In the genomic region with DNA sequence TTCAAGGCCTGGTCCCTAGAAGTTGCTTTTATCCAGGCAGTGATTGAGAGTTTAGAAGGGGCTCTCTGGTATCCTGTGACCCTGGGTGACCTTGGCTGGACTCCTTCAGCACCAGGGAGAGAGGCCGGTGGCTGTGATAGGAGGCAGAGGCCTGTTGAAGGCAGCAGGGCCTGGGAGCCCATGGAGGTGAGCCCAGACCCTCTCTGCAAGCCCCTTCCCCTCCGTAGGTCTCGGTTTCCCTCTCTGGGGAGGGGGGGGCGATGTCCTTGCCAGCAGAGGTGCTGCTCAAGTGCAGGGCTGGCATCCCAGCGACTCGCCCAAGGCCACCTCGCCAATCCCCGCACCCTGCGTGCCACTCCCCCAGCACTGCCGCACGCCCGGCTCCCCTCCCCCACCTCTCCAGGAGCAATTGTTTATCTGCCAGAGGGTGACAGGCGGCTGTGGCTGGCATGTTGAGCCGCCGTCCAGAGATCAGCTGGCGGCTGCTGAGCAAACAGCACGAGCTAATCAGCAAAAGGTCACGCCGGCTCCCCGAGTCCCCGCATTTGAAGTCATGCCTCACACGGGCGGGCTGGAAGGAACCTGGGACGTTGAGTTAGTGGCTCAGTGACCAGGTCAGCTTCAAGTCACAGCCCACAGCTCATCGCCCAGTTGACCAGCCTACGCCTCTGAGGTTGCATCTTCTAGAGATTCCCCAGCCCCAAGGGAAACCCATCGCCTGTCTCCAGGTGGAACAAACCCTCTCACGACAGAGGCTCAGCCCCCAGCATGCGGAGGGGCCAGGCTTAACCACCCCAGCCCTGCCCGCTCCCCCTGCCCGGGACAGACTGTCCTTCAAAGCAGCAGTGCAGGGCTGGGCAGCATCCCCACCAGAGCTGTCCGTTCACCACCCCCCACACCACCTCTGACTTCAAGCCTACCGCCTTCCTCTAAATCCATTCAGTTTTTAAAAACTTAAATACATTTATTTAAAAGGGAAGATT, we compare ENCODE assay signal across 10 cellular contexts. TPM values are rescaled to one million over a fixed set of nuclear protein-coding genes. Genes with fewer than 3 reads are reported as not detected.
DNase-seq lines count a peak whose midpoint lies in the region; ATAC-seq and TF ChIP-seq lines count a peak whose summit lies in the region.
"Had no signal": no experiment of that assay in that cellular context is flagged by ENCODE, and none has a peak within 500 bp of the region (broad histone marks: within the 10 kb centered on the region; RNA-seq: fewer than 3 reads in every experiment).

No MANE protein-coding gene starts in this region.

- H2AFZ ChIP-seq in PC-3 (ENCODE audit: low read length) = no peak overlapping the region
- no peak overlapping the region for H2AFZ ChIP-seq in hepatocyte

- 38% methylated on average over 22 of the region's 33 CpGs for WGBS in hepatocyte (ENCODE audit: low lambda C conversion rate, missing lambda C conversion rate)
- 36 to 48% methylated on average over 24 of the region's 33 CpGs for WGBS in thyroid gland, 2 donors
- WGBS in tibial nerve, 2 donors = 43 to 63% methylated on average over 22 to 29 of the region's 33 CpGs

- H3K4me3 ChIP-seq in PC-3 (ENCODE audit: low read length) (no peak overlapping the region), hepatocyte (no peak overlapping the region), thyroid gland (replicated peaks in 1 of 3) (no peak overlapping the region), tibial nerve (no peak overlapping the region)
- H3K4me3 ChIP-seq: skin epidermis had no signal

- H3K9ac ChIP-seq in PC-3 (ENCODE audit: low read length) = no peak overlapping the region

- no peaks in the 10 kb centered on the region for H4K20me1 ChIP-seq in PC-3 (ENCODE audit: low read length)
- no peaks in the 10 kb centered on the region for H4K20me1 ChIP-seq in hepatocyte (ENCODE audit: insufficient read depth, poor library complexity, severe bottlenecking)

- BruUV-seq in PC-3 (replicated peaks; lab: Mats Ljungman, UMichigan) = no TSS peak

- DNase-seq in NCI-H2029 (lab: John Stamatoyannopoulos, UW) = peak; percentile 80
- DNase-seq in NCI-H2029 treated with DMSO at 0.1 percent for 48 hours (lab: John Stamatoyannopoulos, UW) = no peak
- DNase-seq in PC-3 = no peak
- peak; percentile 83 for DNase-seq in hepatocyte (ENCODE audit: low spot score)
- DNase-seq in thyroid gland = peak; percentile 23 to 30
- DNase-seq in tibial nerve (ENCODE audit: low spot score in 2 of 2) = no peak
- DNase-seq in effector CD4-positive, alpha-beta T cell = no peak
- DNase-seq: activated T-cell treated with anti-CD3 and anti-CD28 coated beads, Interleukin-2, amount 50 U/mL, for 4 hours had no signal

- TF ChIP-seq EP300 in tibial nerve (IDR thresholded peaks at IDR 0.05) = no peak

- POLR2A ChIA-PET in PC-3 (lab: Charles Lee; ENCODE audit: unreplicated experiment) = no interaction called here

- intact Hi-C loops in PC-3 (cut with micrococcal nuclease) = no loop called here
- intact Hi-C loops in thyroid gland (cut with DNase I) = no loop called here

- peaks cover 26% of the 10 kb centered on the region for H3K4me1 ChIP-seq in PC-3 (ENCODE audit: insufficient read depth, low read length)
- H3K4me1 ChIP-seq in hepatocyte (ENCODE audit: insufficient read depth) = peaks cover 9% of the 10 kb centered on the region
- peaks cover 7 to 8% of the 10 kb centered on the region in 2 donors for H3K4me1 ChIP-seq in thyroid gland
- H3K4me1 ChIP-seq in tibial nerve = no peaks in the 10 kb centered on the region

- CTCF ChIA-PET in PC-3 (lab: Charles Lee) = interaction anchor here (0.6 kb wide), 1 partner anchor 11 kb away, joined by 3 read pairs; no protein-coding TSS in a partner anchor

- TF ChIP-seq CTCF in PC-3 (conservative IDR thresholded peaks at IDR 0.05; ENCODE audit: low read depth, low read length) = no peak
- TF ChIP-seq CTCF in hepatocyte (IDR thresholded peaks at IDR 0.05; ENCODE audit: poor library complexity) = no peak
- TF ChIP-seq CTCF in thyroid gland (IDR thresholded peaks at IDR 0.05) = no peak
- TF ChIP-seq CTCF in tibial nerve (IDR thresholded peaks at IDR 0.05) = no peak

- H3K4me2 ChIP-seq in PC-3 (ENCODE audit: low read length) (peak overlapping the region; percentile 33; the same call in 1 of the 2 replicates), hepatocyte (peak overlapping the region; percentile 55)

- H3K36me3 ChIP-seq in PC-3 (ENCODE audit: low read depth, low read length) = no peaks in the 10 kb centered on the region
- no peaks in the 10 kb centered on the region for H3K36me3 ChIP-seq in hepatocyte (replicated peaks; ENCODE audit: insufficient read depth, low read depth)
- no peaks in the 10 kb centered on the region for H3K36me3 ChIP-seq in thyroid gland
- H3K36me3 ChIP-seq in tibial nerve = no peaks in the 10 kb centered on the region

- H3K9me3 ChIP-seq in PC-3 (ENCODE audit: low read length) (no peaks in the 10 kb centered on the region), hepatocyte (ENCODE audit: low read depth) (no peaks in the 10 kb centered on the region), thyroid gland (no peaks in the 10 kb centered on the region), tibial nerve (peaks cover 0 to 30% (median 0%) of the 10 kb centered on the region in 4 donors)

- no peaks in the 10 kb centered on the region for H3F3A ChIP-seq in PC-3 (ENCODE audit: low read length, unreplicated experiment)

- ATAC-seq in PC-3 = no peak
- no peak for ATAC-seq in HG03520 (IDR thresholded peaks at IDR 0.05; ENCODE audit: unreplicated experiment)
- ATAC-seq: activated T-cell treated with anti-CD3 and anti-CD28 coated beads, Interleukin-2, amount 50 U/mL, for 4 hours had no signal

- H3K79me2 ChIP-seq in PC-3 (ENCODE audit: low read length) (no peaks in the 10 kb centered on the region), hepatocyte (no peaks in the 10 kb centered on the region)

- H3K27me3 ChIP-seq in PC-3 (ENCODE audit: low read length) (peaks cover 5% of the 10 kb centered on the region; the same call in 1 of the 2 replicates), hepatocyte (no peaks in the 10 kb centered on the region), thyroid gland (no peaks in the 10 kb centered on the region), tibial nerve (peaks cover 0 to 17% of the 10 kb centered on the region in 2 donors)

- no peak overlapping the region for H3K27ac ChIP-seq in PC-3 (ENCODE audit: low read length)
- peak overlapping the region; percentile 48 for H3K27ac ChIP-seq in hepatocyte
- no peak overlapping the region for H3K27ac ChIP-seq in thyroid gland
- no peak overlapping the region for H3K27ac ChIP-seq in tibial nerve
- H3K27ac ChIP-seq: skin epidermis had no signal

- no peaks in the 10 kb centered on the region for H3K9me2 ChIP-seq in PC-3 (replicated peaks; ENCODE audit: low read length)
- no peaks in the 10 kb centered on the region for H3K9me2 ChIP-seq in hepatocyte (replicated peaks; ENCODE audit: insufficient read depth)

- TF ChIP-seq POLR2A in thyroid gland (IDR thresholded peaks at IDR 0.05) = no peak
- no peak for TF ChIP-seq POLR2A in tibial nerve (IDR thresholded peaks at IDR 0.05)

RNA-seq across cellular contexts. Expression of a gene that starts 43.7 kb away (rescaled TPM):
- 0.69 and 0.75 TPM in 2 replicates for total RNA-seq in PC-3 (2014; rRNA removed)
- total RNA-seq in hepatocyte = 2.9 and 3.6 TPM in 2 replicates
- 1.3 and 5.5 TPM in 2 replicates for polyA plus RNA-seq in hepatocyte
- under 1 TPM; 0.11 to 0.96 (median 0.54) TPM for total RNA-seq in thyroid gland
- total RNA-seq in tibial nerve = 1 to 10 TPM in 2 of 4 donors, under 1 TPM in 2; 0.21 to 2.4 (median 1.5) TPM

Comparison
In these comparisons a context has a peak if more than half of its experiments do, and no peak if none do; other contexts are left out.
1. DNase-seq: peak in NCI-H2029 (single experiment), hepatocyte (single experiment) and thyroid gland (2 of 2); none in NCI-H2029 treated with DMSO at 0.1 percent for 48 hours (single experiment), PC-3 (single experiment), tibial nerve (0 of 2) and effector CD4-positive, alpha-beta T cell (single experiment).